Comparison of ENCODE assay signal across 8 cellular contexts in genomic region chr21:34807146-34807880, GRCh38.
A peak's percentile ranks its signal among the peaks of the same experiment; 100 is the strongest.
DNase-seq lines count a peak whose midpoint lies in the region; ATAC-seq and TF ChIP-seq lines count a peak whose summit lies in the region.

No MANE protein-coding gene starts in this region.

- TF ChIP-seq CTCF in glutamatergic neuron (IDR thresholded peaks at IDR 0.05; ENCODE audit: partially characterized antibody, unreplicated experiment): no peak

- no peaks in the 10 kb centered on the region for H3K9me3 Mint-ChIP-seq in activated T-helper 17 cell treated with anti-CD3 and anti-CD28 coated beads, Interleukin-2, amount 50 U/mL, for 72 hours
- H3K9me3 Mint-ChIP-seq in immature natural killer cell: no peaks in the 10 kb centered on the region
- peaks cover 4% of the 10 kb centered on the region for H3K9me3 Mint-ChIP-seq in glutamatergic neuron (ENCODE audit: unreplicated experiment)

- peaks cover 70% of the 10 kb centered on the region for H3K4me1 Mint-ChIP-seq in activated T-helper 17 cell treated with anti-CD3 and anti-CD28 coated beads, Interleukin-2, amount 50 U/mL, for 72 hours
- H3K4me1 Mint-ChIP-seq in immature natural killer cell (peaks cover 85 to 95% of the 10 kb centered on the region in 2 donors), glutamatergic neuron (ENCODE audit: low read depth, unreplicated experiment) (no peaks in the 10 kb centered on the region)

- H3K36me3 Mint-ChIP-seq in activated T-helper 17 cell treated with anti-CD3 and anti-CD28 coated beads, Interleukin-2, amount 50 U/mL, for 72 hours (ENCODE audit: low read depth): peaks cover 100% of the 10 kb centered on the region
- peaks cover 4 to 17% (median 11%) of the 10 kb centered on the region in 3 donors for H3K36me3 Mint-ChIP-seq in immature natural killer cell
- H3K36me3 Mint-ChIP-seq in glutamatergic neuron (ENCODE audit: unreplicated experiment): peaks cover 14% of the 10 kb centered on the region

- H3K4me3 Mint-ChIP-seq in activated T-helper 17 cell treated with anti-CD3 and anti-CD28 coated beads, Interleukin-2, amount 50 U/mL, for 72 hours: peak overlapping the region; percentile 78
- H3K4me3 Mint-ChIP-seq in immature natural killer cell: peak overlapping the region; percentile 73 to 89 (median 81)
- no peak overlapping the region for H3K4me3 Mint-ChIP-seq in glutamatergic neuron (ENCODE audit: unreplicated experiment)

- no peaks in the 10 kb centered on the region for H3K27me3 Mint-ChIP-seq in activated T-helper 17 cell treated with anti-CD3 and anti-CD28 coated beads, Interleukin-2, amount 50 U/mL, for 72 hours
- peaks cover 0 to 16% (median 13%) of the 10 kb centered on the region in 3 donors for H3K27me3 Mint-ChIP-seq in immature natural killer cell (ENCODE audit: low read depth in 3 of 3)
- no peaks in the 10 kb centered on the region for H3K27me3 Mint-ChIP-seq in glutamatergic neuron (ENCODE audit: unreplicated experiment)

- peak; percentile 58 for ATAC-seq in GM21423 (IDR thresholded peaks at IDR 0.05; ENCODE audit: unreplicated experiment)
- peak; percentile 91 for ATAC-seq in activated T-helper 17 cell treated with anti-CD3 and anti-CD28 coated beads, Interleukin-2, amount 50 U/mL, for 72 hours (replicated peaks)
- no peak for ATAC-seq in GM18907 (IDR thresholded peaks at IDR 0.05; ENCODE audit: unreplicated experiment)

- DNase-seq in NK-92 (lab: John Stamatoyannopoulos, UW; ENCODE audit: unreplicated experiment): peak; percentile 44
- DNase-seq in immature natural killer cell: peak; percentile 70 to 75 (median 72)
- DNase-seq in stimulated activated CD8-positive, alpha-beta memory T cell treated with anti-CD3 and anti-CD28 coated beads, Interleukin-15, amount 100 ng/mL, for 24 hours (ENCODE audit: low read depth): peak; percentile 30
- DNase-seq in glutamatergic neuron: no peak
- DNase-seq in NCI-H1694 (lab: John Stamatoyannopoulos, UW): no peak

- peak overlapping the region; percentile 97 for H3K27ac Mint-ChIP-seq in activated T-helper 17 cell treated with anti-CD3 and anti-CD28 coated beads, Interleukin-2, amount 50 U/mL, for 72 hours
- peak overlapping the region; percentile 97 to 99 (median 98) for H3K27ac Mint-ChIP-seq in immature natural killer cell
- no peak overlapping the region for H3K27ac Mint-ChIP-seq in glutamatergic neuron (ENCODE audit: unreplicated experiment)

Comparison
In these comparisons a context has a peak if more than half of its experiments do, and no peak if none do; other contexts are left out.
1. DNase-seq: peak in NK-92 (single experiment), immature natural killer cell (3 of 3) and stimulated activated CD8-positive, alpha-beta memory T cell treated with anti-CD3 and anti-CD28 coated beads, Interleukin-15, amount 100 ng/mL, for 24 hours (single experiment); none in glutamatergic neuron (single experiment) and NCI-H1694 (single experiment).